ENCODE assay signal across 8 cellular contexts in the genomic region with DNA sequence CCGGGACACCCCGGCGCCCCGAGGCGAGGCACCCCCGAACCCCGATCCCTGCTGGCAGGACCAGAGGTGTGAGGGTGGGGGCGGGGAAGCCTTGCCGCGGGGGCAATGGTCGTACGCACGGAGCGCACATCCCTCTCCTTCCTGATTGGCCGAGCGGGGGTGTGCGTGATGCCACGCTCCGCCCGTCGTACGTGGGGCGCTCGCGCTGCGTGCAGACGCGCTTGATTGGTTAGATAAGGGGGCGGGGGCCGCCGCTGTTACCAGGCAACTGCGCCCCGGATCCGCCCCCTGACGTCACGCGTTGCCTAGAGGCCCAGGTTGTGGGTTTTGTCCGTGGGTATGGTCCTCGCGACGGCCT. TPM values are rescaled to one million over a fixed set of nuclear protein-coding genes. Genes with fewer than 3 reads are reported as not detected.
A peak's percentile ranks its signal among the peaks of the same experiment; 100 is the strongest.
DNase-seq lines count a peak whose midpoint lies in the region; ATAC-seq and TF ChIP-seq lines count a peak whose summit lies in the region.
"Not testable (repeated sequence)": the region's sequence is repeated elsewhere in the genome, so short reads cannot be mapped to it uniquely, and the experiment has no call there.

No MANE protein-coding gene starts in this region.

- not testable (repeated sequence) for H3K79me2 ChIP-seq in trophoblast cell (ENCODE audit: control insufficient read depth, insufficient read depth, low read length, poor library complexity)

- intact Hi-C loops in adrenal gland (cut with DNase I); left cardiac atrium (cut with DNase I): not testable (repeated sequence)

- peak overlapping the region; percentile 97 for H2BK5ac ChIP-seq in trophoblast cell (ENCODE audit: low read depth, low read length, poor library complexity)

- not testable (repeated sequence) for H3K79me1 ChIP-seq in trophoblast cell (ENCODE audit: low read length)

- H2BK12ac ChIP-seq in trophoblast cell (ENCODE audit: low read length): not testable (repeated sequence)

- not testable (repeated sequence) for H3K4me2 ChIP-seq in trophoblast cell (ENCODE audit: low read length)

- H3K4me1 ChIP-seq in ES-I3 (ENCODE audit: insufficient read depth, low read length); adrenal gland (replicated peaks in 1 of 2); trophoblast cell (ENCODE audit: control insufficient read depth in 1 of 2, insufficient read depth in 2 of 2, low read length in 2 of 2): not testable (repeated sequence)

- TF ChIP-seq CTCF in adrenal gland (IDR thresholded peaks at IDR 0.05): not testable (repeated sequence)

- H3K9me3 ChIP-seq in ES-I3 (ENCODE audit: control insufficient read depth, insufficient read depth, low read length); adrenal gland (replicated peaks in 1 of 3); trophoblast cell (ENCODE audit: insufficient read depth, low read depth, low read length): not testable (repeated sequence)

- peak overlapping the region; percentile 72 for H2BK120ac ChIP-seq in trophoblast cell (ENCODE audit: insufficient read depth, low read length, poor library complexity)

- peak overlapping the region; percentile 94 for H3K18ac ChIP-seq in trophoblast cell (ENCODE audit: low read length)

- H3K14ac ChIP-seq in trophoblast cell (ENCODE audit: low read length): peak overlapping the region; percentile 93

- peak overlapping the region; percentile 69 to 100 (median 95) for H3K27ac ChIP-seq in adrenal gland
- peak overlapping the region; percentile 85 for H3K27ac ChIP-seq in trophoblast cell (ENCODE audit: low read depth, low read length)

- not testable (repeated sequence) for H2AK5ac ChIP-seq in trophoblast cell (ENCODE audit: low read length)

- H2AFZ ChIP-seq in trophoblast cell (ENCODE audit: insufficient read depth, low read length, poor library complexity): peak overlapping the region; percentile 98

- peak overlapping the region; percentile 95 for H4K8ac ChIP-seq in trophoblast cell (ENCODE audit: low read depth, low read length)

- not testable (repeated sequence) for H3K4ac ChIP-seq in trophoblast cell (ENCODE audit: low read depth, low read length)

- TF ChIP-seq POLR2A in adrenal gland (IDR thresholded peaks at IDR 0.05): not testable (repeated sequence)

- peak overlapping the region in 2 of 4 donors; percentile 39 to 95 for H3K4me3 ChIP-seq in adrenal gland
- peak overlapping the region; percentile 72 for H3K4me3 ChIP-seq in trophoblast cell (ENCODE audit: low read depth, low read length)

- H3K36me3 ChIP-seq in ES-I3 (ENCODE audit: insufficient read depth, low read length); adrenal gland (replicated peaks in 1 of 2); trophoblast cell (ENCODE audit: control insufficient read depth in 1 of 2, insufficient read depth in 2 of 2, low read length in 2 of 2): not testable (repeated sequence)

- H4K91ac ChIP-seq in trophoblast cell (ENCODE audit: low read depth, low read length): peak overlapping the region; percentile 99

- not testable (repeated sequence) for H3K27me3 ChIP-seq in adrenal gland; trophoblast cell (ENCODE audit: insufficient read depth, low read length)

- peak; percentile 88 for DNase-seq in activated CD4-positive, CD25-positive, alpha-beta regulatory T cell treated with anti-CD3 and anti-CD28 coated beads, Interleukin-2, amount 50 U/mL, for 72 hours
- DNase-seq in adrenal gland (peak; percentile 95 to 98 (median 96)), left cardiac atrium (peak; percentile 95)
- not testable (repeated sequence) for DNase-seq in trophoblast cell
- DNase-seq in stimulated activated CD8-positive, alpha-beta memory T cell treated with anti-CD3 and anti-CD28 coated beads, Interleukin-7, amount 100 ng/mL, for 48 hours (ENCODE audit: extremely low read depth in 1 of 2, low read depth in 1 of 2): peak; percentile 87 to 88

- peak overlapping the region; percentile 84 for H4K12ac ChIP-seq in trophoblast cell (ENCODE audit: low read depth, low read length)

- ATAC-seq in GM21717 (IDR thresholded peaks at IDR 0.05; ENCODE audit: unreplicated experiment): peak; percentile 96
- ATAC-seq in HG03460 (IDR thresholded peaks at IDR 0.05; ENCODE audit: unreplicated experiment): peak; percentile 96
- peak; percentile 99 for ATAC-seq in left cardiac atrium

- peak overlapping the region; percentile 48 for H3K9ac ChIP-seq in ES-I3 (ENCODE audit: low read depth, low read length)
- not testable (repeated sequence) for H3K9ac ChIP-seq in trophoblast cell (ENCODE audit: low read length)

- H3K23ac ChIP-seq in trophoblast cell (ENCODE audit: low read length): not testable (repeated sequence)

- 0 to 1% methylated on average over 6 to 12 of the region's 41 CpGs; no CpG with 5 or more reads in 2 of the 4 donors for WGBS in adrenal gland, 4 donors
- no CpG with 5 or more reads among the region's 41 CpGs for WGBS in trophoblast cell (ENCODE audit: extremely low coverage, insufficient coverage, insufficient read length)

RNA-seq across cellular contexts. Expression of a gene that starts 0.5 kb away (rescaled TPM):
- total RNA-seq in adrenal gland: 10 to 100 TPM; 22.4 to 82.7 (median 44.4) TPM
- polyA plus RNA-seq in adrenal gland: 10 to 100 TPM; 15.0 to 25.5 (median 23.4) TPM
- total RNA-seq in left cardiac atrium: 10 to 100 TPM; 24.8 to 25.7 TPM
- polyA plus RNA-seq in trophoblast cell (2013): 5.3 and 7.3 TPM in 2 replicates

RNA-seq across cellular contexts. Expression of a gene that starts 19.3 kb away (rescaled TPM):
- total RNA-seq in adrenal gland: 100 to 1,000 TPM in 1 of 8 donors, 10 to 100 TPM in 7; 46.2 to 103 (median 70.7) TPM
- polyA plus RNA-seq in adrenal gland: 10 to 100 TPM; 42.3 to 63.7 (median 54.6) TPM
- total RNA-seq in left cardiac atrium: 10 to 100 TPM; 34.3 to 34.8 TPM
- 15.5 and 16.1 TPM in 2 replicates for polyA plus RNA-seq in trophoblast cell (2013)
